8 cellular contexts compared by ENCODE assay signal in the genomic region with DNA sequence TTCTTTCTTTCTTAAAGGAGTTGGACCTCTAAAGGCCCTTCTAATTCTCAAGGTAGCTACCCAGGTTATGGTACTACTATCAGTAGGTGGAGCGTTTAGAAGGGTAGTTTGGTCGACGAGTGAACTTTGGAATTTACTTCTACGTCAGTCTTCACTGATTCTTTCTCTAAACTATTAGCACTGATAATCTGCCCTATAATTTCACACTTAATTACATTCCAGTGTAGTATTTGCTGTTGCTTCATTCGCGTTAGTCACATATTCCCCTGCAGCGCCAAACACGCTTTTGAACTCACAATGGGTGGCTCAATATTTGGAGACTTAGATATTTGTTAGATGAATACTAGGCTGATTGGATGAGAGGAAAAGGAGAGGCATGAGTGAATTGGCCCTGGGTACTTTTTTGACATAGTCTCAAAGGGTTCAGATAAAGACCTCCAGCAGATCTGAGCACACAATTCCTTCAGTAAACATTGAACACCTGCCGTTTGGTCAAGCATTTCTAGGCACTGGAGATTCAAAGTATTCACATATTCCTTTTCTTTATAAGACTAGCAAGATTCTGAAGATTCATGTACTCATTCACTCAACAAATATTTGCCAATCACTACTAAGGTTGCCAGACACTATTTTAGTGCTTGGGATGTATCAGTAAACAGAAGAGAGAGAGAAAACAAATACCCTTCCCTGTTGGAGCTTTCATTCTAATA. TPM values are rescaled to one million over a fixed set of nuclear protein-coding genes. Genes with fewer than 3 reads are reported as not detected.
DNase-seq lines count a peak whose midpoint lies in the region; ATAC-seq and TF ChIP-seq lines count a peak whose summit lies in the region.

No MANE protein-coding gene starts in this region.

- CTCF ChIA-PET in CD4-positive, alpha-beta T cell (lab: Charles Lee): no interaction called here

- TF ChIP-seq CTCF in CD4-positive, alpha-beta T cell (IDR thresholded peaks at IDR 0.05): no peak
- no peak for TF ChIP-seq CTCF in coronary artery (IDR thresholded peaks at IDR 0.05)
- TF ChIP-seq CTCF in uterus (IDR thresholded peaks at IDR 0.05): no peak

- peaks cover 34% of the 10 kb centered on the region for H3K79me2 ChIP-seq in mesendoderm (ENCODE audit: control insufficient read depth, insufficient read depth, low read length)

- H3K27me3 Mint-ChIP-seq in CD4-positive, alpha-beta T cell: no peaks in the 10 kb centered on the region

- H3K4me1 ChIP-seq in mesendoderm (ENCODE audit: control insufficient read depth, low read depth, low read length): peaks cover 8% of the 10 kb centered on the region
- peaks cover 0 to 11% of the 10 kb centered on the region in 2 donors for H3K4me1 ChIP-seq in uterus

- peaks cover 17% of the 10 kb centered on the region for H3K36me3 Mint-ChIP-seq in CD4-positive, alpha-beta T cell (ENCODE audit: low read depth)

- H3K18ac ChIP-seq in mesendoderm (ENCODE audit: low read length): peak overlapping the region; percentile 25

- peak overlapping the region; percentile 92 for H3K4me3 Mint-ChIP-seq in CD4-positive, alpha-beta T cell

- H4K8ac ChIP-seq in mesendoderm (ENCODE audit: low read depth, low read length): no peak overlapping the region

- POLR2A ChIA-PET in CD4-positive, alpha-beta T cell (lab: Charles Lee): interaction anchor here (0.7 to 4.9 kb wide), 2 partner anchors 16 to 17 kb away, joined by 3 to 31 read pairs; no protein-coding TSS in a partner anchor

- peak overlapping the region; percentile 86 for H3K27ac Mint-ChIP-seq in CD4-positive, alpha-beta T cell

- peak overlapping the region; percentile 87 for H2BK5ac ChIP-seq in mesendoderm (ENCODE audit: low read length)

- H3K36me3 ChIP-seq in H7 (replicated peaks; ENCODE audit: control insufficient read depth, insufficient read depth, low read length) (no peaks in the 10 kb centered on the region), mesendoderm (ENCODE audit: control insufficient read depth, insufficient read depth, low read length) (no peaks in the 10 kb centered on the region), uterus (no peaks in the 10 kb centered on the region)

- H2BK120ac ChIP-seq in mesendoderm (ENCODE audit: low read depth, low read length): no peak overlapping the region

- H3K56ac ChIP-seq in mesendoderm (ENCODE audit: low read length): peak overlapping the region; percentile 96

- no peaks in the 10 kb centered on the region for H3K27me3 ChIP-seq in CD4-positive, alpha-beta T cell (ENCODE audit: control insufficient read depth, insufficient read depth, low read length)
- no peaks in the 10 kb centered on the region for H3K27me3 ChIP-seq in H7 (ENCODE audit: control insufficient read depth, insufficient read depth, low read length)
- H3K27me3 ChIP-seq in mesendoderm (ENCODE audit: insufficient read depth, low read length, poor library complexity): no peaks in the 10 kb centered on the region
- H3K27me3 ChIP-seq in uterus: no peaks in the 10 kb centered on the region

- no peak overlapping the region for H2AK5ac ChIP-seq in mesendoderm (ENCODE audit: low read length)

- H3K4me2 ChIP-seq in mesendoderm (ENCODE audit: low read length): peak overlapping the region; percentile 86

- H3K79me1 ChIP-seq in mesendoderm (ENCODE audit: low read length): peaks cover 2% of the 10 kb centered on the region

- TF ChIP-seq POLR2A in uterus (IDR thresholded peaks at IDR 0.05): no peak

- WGBS in mesendoderm (ENCODE audit: extremely low coverage, insufficient coverage, low lambda C conversion rate): no CpG with 5 or more reads among the region's 9 CpGs

- no peak overlapping the region for H3K23ac ChIP-seq in mesendoderm (ENCODE audit: low read length)

- peak overlapping the region; percentile 89 for H3K4me3 ChIP-seq in H7 (ENCODE audit: insufficient read depth, low read depth, low read length)
- H3K4me3 ChIP-seq in coronary artery: peak overlapping the region; percentile 100
- peak overlapping the region; percentile 78 for H3K4me3 ChIP-seq in mesendoderm (ENCODE audit: low read length)
- peak overlapping the region; percentile 94 to 95 for H3K4me3 ChIP-seq in uterus

- peak overlapping the region; percentile 86 for H3K27ac ChIP-seq in CD4-positive, alpha-beta T cell (ENCODE audit: low read depth, low read length)
- H3K27ac ChIP-seq in coronary artery: peak overlapping the region; percentile 87 to 97
- peak overlapping the region; percentile 61 for H3K27ac ChIP-seq in mesendoderm (ENCODE audit: low read depth, low read length)
- H3K27ac ChIP-seq in uterus: peak overlapping the region; percentile 89 to 92

- DNase-seq in CD4-positive, alpha-beta T cell: no peak
- DNase-seq in H7: no peak
- peak; percentile 15 for DNase-seq in NOMO-1 treated with DMSO at 0.1 percent for 48 hours (lab: John Stamatoyannopoulos, UW; ENCODE audit: unreplicated experiment)
- no peak for DNase-seq in coronary artery (ENCODE audit: low spot score)
- peak; percentile 62 for DNase-seq in mesendoderm
- no peak for DNase-seq in uterus
- DNase-seq in posterior cingulate gyrus: no peak

- H3K4ac ChIP-seq in mesendoderm (ENCODE audit: low read depth, low read length): peak overlapping the region; percentile 63

- intact Hi-C loops in CD4-positive, alpha-beta T cell (cut with DNase I, micrococcal nuclease): loop anchor here (2.0 to 10.0 kb wide), 12 partner anchors 15 to 836 kb away; partner anchors contain the start of genes YBX1 (in 2 of the 2), CCDC30 (in 1 of the 2), CFAP57 (in 1 of the 2) and EBNA1BP2 (in 1 of the 2)
- intact Hi-C loops in uterus (cut with DNase I; ENCODE audit: low total_unique reads) (loop anchor here (5.0 kb wide), 1 partner anchor 116 kb away; no protein-coding TSS in a partner anchor), posterior cingulate gyrus (cut with DNase I) (loop anchor here (2.0 to 10.0 kb wide), 4 partner anchors 71 to 349 kb away; partner anchors contain the start of gene YBX1)

- peak overlapping the region; percentile 44 for H4K5ac ChIP-seq in mesendoderm (ENCODE audit: low read length)

- H3K9ac ChIP-seq in mesendoderm (ENCODE audit: low read length): peak overlapping the region; percentile 93

- ATAC-seq in CD4-positive, alpha-beta T cell (ENCODE audit: poor library complexity): no peak
- ATAC-seq in HG03196 (IDR thresholded peaks at IDR 0.05; ENCODE audit: unreplicated experiment): no peak

- no peaks in the 10 kb centered on the region for H3K9me3 ChIP-seq in CD4-positive, alpha-beta T cell (ENCODE audit: control insufficient read depth, low read length)
- no peaks in the 10 kb centered on the region for H3K9me3 ChIP-seq in uterus

- peaks cover 48% of the 10 kb centered on the region for H3K4me1 Mint-ChIP-seq in CD4-positive, alpha-beta T cell (ENCODE audit: low read depth)

- H2BK15ac ChIP-seq in mesendoderm (replicated peaks; ENCODE audit: low read depth): no peak overlapping the region

- H3K9me3 Mint-ChIP-seq in CD4-positive, alpha-beta T cell: no peaks in the 10 kb centered on the region

RNA-seq across cellular contexts. Expression of gene FOXJ3, which starts 0.9 kb away (rescaled TPM):
- total RNA-seq in CD4-positive, alpha-beta T cell: 10 to 100 TPM; 73.1 to 74.9 TPM
- total RNA-seq in H7 (2014; rRNA removed; shearing (Covaris generic)): 41.5 and 45.0 TPM in 2 replicates
- polyA plus RNA-seq in mesendoderm (2013, experiment 1 of 2): 32.4 TPM
- polyA plus RNA-seq in mesendoderm (2013, experiment 2 of 2): 33.7 TPM
- 10 to 100 TPM; 31.2 to 88.4 (median 81.5) TPM for total RNA-seq in uterus

RNA-seq across cellular contexts. Expression of gene RIMKLA, which starts 44.6 kb away (rescaled TPM):
- under 1 TPM in 1 of 2 experiments, not detected in 1; 0.11 TPM for total RNA-seq in CD4-positive, alpha-beta T cell
- total RNA-seq in H7 (2014; rRNA removed; shearing (Covaris generic)): 1.1 and 2.7 TPM in 2 replicates
- 0.56 TPM for polyA plus RNA-seq in mesendoderm (2013, experiment 1 of 2)
- polyA plus RNA-seq in mesendoderm (2013, experiment 2 of 2): 0.66 TPM
- 1 to 10 TPM in 1 of 4 donors, under 1 TPM in 2, not detected in 1; under 0.01 to 1.6 (median 0.62) TPM for total RNA-seq in uterus

Comparison
In these comparisons a context has a peak if more than half of its experiments do, and no peak if none do; other contexts are left out.
1. DNase-seq: peak in NOMO-1 treated with DMSO at 0.1 percent for 48 hours (single experiment) and mesendoderm (single experiment); none in CD4-positive, alpha-beta T cell (0 of 10), H7 (single experiment), coronary artery (single experiment), uterus (0 of 2) and posterior cingulate gyrus (0 of 10).
2. Peak in every context shown above with its lines, with median percentiles within 50 percentile points of each other: H3K27ac ChIP-seq and H3K4me3 ChIP-seq.